21 cellular contexts compared by ENCODE assay signal in genomic region chr17:42849451-42850157, GRCh38. TPM values are rescaled to one million over a fixed set of nuclear protein-coding genes. Genes with fewer than 3 reads are reported as not detected.
DNase-seq lines count a peak whose midpoint lies in the region; ATAC-seq and TF ChIP-seq lines count a peak whose summit lies in the region.
"Had no signal": no experiment of that assay in that cellular context is flagged by ENCODE, and none has a peak within 500 bp of the region (broad histone marks: within the 10 kb centered on the region; RNA-seq: fewer than 3 reads in every experiment).

No MANE protein-coding gene starts in this region.

- H2AFZ ChIP-seq in HCT116 (ENCODE audit: low read depth, low read length, poor library complexity, severe bottlenecking), result no peak overlapping the region
- H2AFZ ChIP-seq: hepatocyte had no signal

- 32% methylated on average over 3 of the region's 8 CpGs for WGBS in right lobe of liver (ENCODE audit: insufficient coverage, low coverage, low lambda C conversion rate, missing lambda C conversion rate)
- WGBS in thyroid gland, 2 donors, result 40 to 47% methylated on average over 8 of the region's 8 CpGs

- peaks cover 9% of the 10 kb centered on the region for H3K27me3 Mint-ChIP-seq in endothelial cell (ENCODE audit: unreplicated experiment)

- H3K9me3 Mint-ChIP-seq in endothelial cell (ENCODE audit: unreplicated experiment), result no peaks in the 10 kb centered on the region
- H3K9me3 Mint-ChIP-seq: central memory CD8-positive, alpha-beta T cell had no signal

- BruUV-seq in HCT116 (replicated peaks; lab: Mats Ljungman, UMichigan), result no TSS peak

- peaks cover 21% of the 10 kb centered on the region for H3K4me1 Mint-ChIP-seq in endothelial cell (ENCODE audit: unreplicated experiment)

- no peak overlapping the region for H3K27ac Mint-ChIP-seq in endothelial cell (ENCODE audit: unreplicated experiment)

- no peaks in the 10 kb centered on the region for H3K27me3 ChIP-seq in HCT116 (ENCODE audit: insufficient read depth, low read length)
- H3K27me3 ChIP-seq in adipocyte (replicated peaks; ENCODE audit: control insufficient read depth, insufficient read depth, low read length), result no peaks in the 10 kb centered on the region
- H3K27me3 ChIP-seq in right lobe of liver, result no peaks in the 10 kb centered on the region
- no peaks in the 10 kb centered on the region for H3K27me3 ChIP-seq in thyroid gland
- no peaks in the 10 kb centered on the region for H3K27me3 ChIP-seq in lower lobe of right lung (ENCODE audit: low read depth)

- CTCF ChIA-PET in HCT116 (lab: Charles Lee), result no interaction called here

- TF ChIP-seq CTCF in HCT116 (IDR thresholded peaks at IDR 0.05 in 2 of 3, conservative IDR thresholded peaks at IDR 0.05 in 1 of 3; ENCODE audit: borderline replicate concordance in 1 of 3, insufficient read depth in 1 of 3, low read depth in 2 of 3, low read length in 2 of 3), result no peak
- TF ChIP-seq CTCF in right lobe of liver (IDR thresholded peaks at IDR 0.05), result no peak
- no peak for TF ChIP-seq CTCF in thyroid gland (IDR thresholded peaks at IDR 0.05)
- no peak for TF ChIP-seq CTCF in lower lobe of right lung (IDR thresholded peaks at IDR 0.05)
- no peak for TF ChIP-seq CTCF in endothelial cell (IDR thresholded peaks at IDR 0.05; ENCODE audit: unreplicated experiment)

- no peaks in the 10 kb centered on the region for H3K79me2 ChIP-seq in HCT116 (ENCODE audit: insufficient read depth, low read length)
- H3K79me2 ChIP-seq: hepatocyte had no signal

- H3K9me2 ChIP-seq in HCT116 (ENCODE audit: insufficient read depth), result no peaks in the 10 kb centered on the region

- TF ChIP-seq POLR2A in HCT116 (IDR thresholded peaks at IDR 0.05; ENCODE audit: borderline replicate concordance, extremely low read depth, insufficient read depth, insufficient read length), result no peak
- TF ChIP-seq POLR2A in right lobe of liver (IDR thresholded peaks at IDR 0.05), result no peak
- TF ChIP-seq POLR2A in thyroid gland (IDR thresholded peaks at IDR 0.05), result no peak

- no peak overlapping the region for H3K27ac ChIP-seq in HCT116 (ENCODE audit: low read depth, low read length)
- H3K27ac ChIP-seq in right lobe of liver, result peak overlapping the region in 1 of 3 donors; percentile 43
- H3K27ac ChIP-seq in thyroid gland, result no peak overlapping the region
- H3K27ac ChIP-seq in lower lobe of right lung, result no peak overlapping the region
- H3K27ac ChIP-seq: hepatocyte, SJSA1 had no signal

- H3K36me3 Mint-ChIP-seq in endothelial cell (ENCODE audit: low read depth, unreplicated experiment), result peaks cover 5% of the 10 kb centered on the region

- POLR2A ChIA-PET in HCT116 (lab: Charles Lee), result no interaction called here

- ATAC-seq in HCT116 (0 out of 2 replicates have a peak, but pooled peaks have one; percentile 8), right lobe of liver (peak; percentile 77 to 85 (median 84)), GM18498 (IDR thresholded peaks at IDR 0.05; ENCODE audit: unreplicated experiment) (no peak), lower lobe of right lung (no peak)

- TF ChIP-seq RAD21 in HCT116 (IDR thresholded peaks at IDR 0.05; ENCODE audit: low read depth), result no peak

- intact Hi-C loops in HCT116 (cut with micrococcal nuclease) (no loop called here), right lobe of liver (cut with DNase I) (loop anchor here in 1 of 2 donors (5.0 kb wide), 2 partner anchors 68 to 83 kb away; no protein-coding TSS in a partner anchor), thyroid gland (cut with DNase I) (loop anchor here (5.0 kb wide), 1 partner anchor 88 kb away; no protein-coding TSS in a partner anchor), lower lobe of right lung (cut with DNase I) (loop anchor here (10.0 kb wide), 1 partner anchor 85 kb away; no protein-coding TSS in a partner anchor)

- no peaks in the 10 kb centered on the region for H3K4me1 ChIP-seq in HCT116 (ENCODE audit: control insufficient read depth in 1 of 2, insufficient read depth in 2 of 2, low read length in 2 of 2)
- peaks cover 72% of the 10 kb centered on the region for H3K4me1 ChIP-seq in adipocyte (ENCODE audit: control insufficient read depth, insufficient read depth, low read length)
- peaks cover 0 to 17% (median 5%) of the 10 kb centered on the region in 4 donors for H3K4me1 ChIP-seq in right lobe of liver
- H3K4me1 ChIP-seq in thyroid gland, result peaks cover 8 to 23% of the 10 kb centered on the region in 2 donors
- H3K4me1 ChIP-seq in lower lobe of right lung, result peaks cover 55% of the 10 kb centered on the region
- H3K4me1 ChIP-seq: SJSA1 had no signal

- H3K36me3 ChIP-seq in HCT116 (ENCODE audit: control insufficient read depth in 1 of 2, insufficient read depth in 2 of 2, low read length in 2 of 2) (peaks cover 6 to 13% of the 10 kb centered on the region in 2 experiments; a peak in 2 of 4 replicates), adipocyte (ENCODE audit: control insufficient read depth, insufficient read depth, low read length, severe bottlenecking) (peaks cover 25% of the 10 kb centered on the region), right lobe of liver (peaks cover 0 to 9% (median 0%) of the 10 kb centered on the region in 4 donors), thyroid gland (no peaks in the 10 kb centered on the region), lower lobe of right lung (peaks cover 14% of the 10 kb centered on the region)

- H3K4me2 ChIP-seq in HCT116 (ENCODE audit: low read length), result no peak overlapping the region
- H3K4me2 ChIP-seq: hepatocyte had no signal

- RAD21 ChIA-PET in HCT116 (lab: Charles Lee; ENCODE audit: low non-redundant PET in 1 of 2, low total read pairs in 2 of 2, uncharacterized antibody in 2 of 2, unreplicated experiment in 2 of 2), result no interaction called here

- H4K20me1 ChIP-seq in HCT116 (ENCODE audit: insufficient read depth), result no peaks in the 10 kb centered on the region

- no peak for DNase-seq in HCT116 (ENCODE audit: low read depth, low spot score)
- no peak for DNase-seq in adipocyte (ENCODE audit: low read depth)
- DNase-seq in right lobe of liver, result peak; percentile 51 to 89 (median 84)
- peak; percentile 44 to 58 for DNase-seq in thyroid gland
- no peak for DNase-seq in lower lobe of right lung
- DNase-seq in endothelial cell (ENCODE audit: low spot score), result no peak
- DNase-seq: activated effector memory CD4-positive, alpha-beta T cell treated with Interleukin-2 at 50 U/mL for 16 hours; amniotic stem cell; DMS79 treated with DMSO at 0.1 percent for 48 hours; effector memory CD4-positive, alpha-beta T cell; HCEC 1CT; NCI-H2029; NCI-H510A treated with DMSO at 0.1 percent for 48 hours; occipital lobe; stimulated activated CD4-positive, alpha-beta T cell treated with anti-CD3 and anti-CD28 coated beads, Interleukin-4, amount 100 ng/mL, for 4 hours; stimulated activated CD8-positive, alpha-beta memory T cell treated with anti-CD3 and anti-CD28 coated beads, Interleukin-4, amount 100 ng/mL, for 48 hours had no signal

- no peak overlapping the region for H3K9ac ChIP-seq in HCT116 (ENCODE audit: low read length)
- H3K9ac ChIP-seq in adipocyte (ENCODE audit: low read length), result peak overlapping the region; percentile 83

- H3K4me3 Mint-ChIP-seq in endothelial cell (ENCODE audit: unreplicated experiment), result no peak overlapping the region
- H3K4me3 Mint-ChIP-seq: central memory CD8-positive, alpha-beta T cell had no signal

- no peak overlapping the region for H3K4me3 ChIP-seq in HCT116 (replicated peaks in 1 of 2; ENCODE audit: low read depth in 1 of 2, low read length in 2 of 2)
- peak overlapping the region; percentile 31 for H3K4me3 ChIP-seq in adipocyte (ENCODE audit: low read length)
- H3K4me3 ChIP-seq in right lobe of liver, result no peak overlapping the region
- no peak overlapping the region for H3K4me3 ChIP-seq in thyroid gland (replicated peaks in 1 of 3)
- H3K4me3 ChIP-seq in lower lobe of right lung, result no peak overlapping the region
- H3K4me3 ChIP-seq: hepatocyte, SJSA1 had no signal

- H3K9me3 ChIP-seq in HCT116 (ENCODE audit: control insufficient read depth in 1 of 2, insufficient read depth in 1 of 2, low read depth in 1 of 2, low read length in 2 of 2) (no peaks in the 10 kb centered on the region), adipocyte (ENCODE audit: control insufficient read depth, low read length) (no peaks in the 10 kb centered on the region), right lobe of liver (no peaks in the 10 kb centered on the region), thyroid gland (no peaks in the 10 kb centered on the region), lower lobe of right lung (no peaks in the 10 kb centered on the region)
- H3K9me3 ChIP-seq: SJSA1 had no signal

TF ChIP-seq in HCT116, 20 proteins besides CTCF, POLR2A, EP300 and RAD21:
- TF ChIP-seq ELF1 (IDR thresholded peaks at IDR 0.05; ENCODE audit: borderline replicate concordance, low read depth) (no peak), CEBPB (IDR thresholded peaks at IDR 0.05; ENCODE audit: low read depth) (no peak), EZH2phosphoT487 (IDR thresholded peaks at IDR 0.05; ENCODE audit: borderline replicate concordance) (no peak)

RNA-seq across cellular contexts. Expression of gene AOC3, which starts 1.4 kb away (rescaled TPM):
- total RNA-seq in HCT116 (2021; ENCODE audit: unreplicated experiment) (5.9 TPM), right lobe of liver (10 to 100 TPM in 2 of 6 experiments, 1 to 10 TPM in 4; 3.9 to 14.9 (median 7.1) TPM), thyroid gland (10 to 100 TPM in 1 of 4 donors, 1 to 10 TPM in 3; 4.2 to 11.6 (median 5.8) TPM), lower lobe of right lung (160 TPM), endothelial cell (ENCODE audit: unreplicated experiment) (36.5 TPM)
- 2.1 and 2.5 TPM in 2 replicates for polyA plus RNA-seq in HCT116 (2012)
- total RNA-seq: SJSA1 had no signal
- polyA plus RNA-seq: CD14-positive monocyte had no signal

RNA-seq across cellular contexts. Expression of gene AOC2, which starts 5.2 kb away (rescaled TPM):
- total RNA-seq in HCT116 (2021; ENCODE audit: unreplicated experiment) (8.0 TPM), right lobe of liver (1 to 10 TPM in 4 of 6 experiments, under 1 TPM in 2; 0.62 to 2.0 (median 1.4) TPM), thyroid gland (1 to 10 TPM in 3 of 4 donors, under 1 TPM in 1; 0.93 to 1.7 (median 1.3) TPM), lower lobe of right lung (2.1 TPM), endothelial cell (ENCODE audit: unreplicated experiment) (6.2 TPM)
- polyA plus RNA-seq in HCT116 (2012), result 4.6 and 5.6 TPM in 2 replicates

RNA-seq across cellular contexts. Expression of gene PSME3, which starts 16.4 kb away (rescaled TPM):
- 163 TPM for total RNA-seq in HCT116 (2021; ENCODE audit: unreplicated experiment)
- 66.7 and 75.7 TPM in 2 replicates for polyA plus RNA-seq in HCT116 (2012)
- 10 to 100 TPM; 33.6 to 72.1 (median 42.8) TPM for total RNA-seq in right lobe of liver
- total RNA-seq in thyroid gland, result 100 to 1,000 TPM in 1 of 4 donors, 10 to 100 TPM in 3; 78.3 to 119 (median 85.4) TPM
- 81.6 TPM for total RNA-seq in lower lobe of right lung
- total RNA-seq in endothelial cell (ENCODE audit: unreplicated experiment), result 128 TPM

RNA-seq across cellular contexts. Expression of gene BECN1, which starts 25.5 kb away (rescaled TPM):
- total RNA-seq in HCT116 (2021; ENCODE audit: unreplicated experiment) (84.3 TPM), right lobe of liver (10 to 100 TPM; 29.6 to 48.8 (median 37.4) TPM), thyroid gland (100 to 1,000 TPM; 107 to 213 (median 120) TPM), lower lobe of right lung (65.3 TPM), endothelial cell (ENCODE audit: unreplicated experiment) (66.4 TPM)
- 71.5 and 73.5 TPM in 2 replicates for polyA plus RNA-seq in HCT116 (2012)

RNA-seq across cellular contexts. Expression of gene CNTD1, which starts 50.9 kb away (rescaled TPM):
- total RNA-seq in HCT116 (2021; ENCODE audit: unreplicated experiment) (not detected), right lobe of liver (under 1 TPM in 1 of 6 experiments, not detected in 5; 0.15 TPM), thyroid gland (under 1 TPM in 1 of 4 donors, not detected in 3; 0.27 TPM), lower lobe of right lung (1.6 TPM), endothelial cell (ENCODE audit: unreplicated experiment) (0.59 TPM)
- 0.34 and 0.43 TPM in 2 replicates for polyA plus RNA-seq in HCT116 (2012)
- polyA plus RNA-seq: CD14-positive monocyte had no signal

Comparison
In these comparisons a context has a peak if more than half of its experiments do, and no peak if none do; other contexts are left out.
1. ATAC-seq: peak in HCT116 (single experiment) and right lobe of liver (4 of 4); none in GM18498 (single experiment) and lower lobe of right lung (0 of 2).
2. DNase-seq: peak in right lobe of liver (3 of 3) and thyroid gland (2 of 2); none in HCT116 (single experiment), adipocyte (single experiment), lower lobe of right lung (single experiment) and endothelial cell (single experiment).